Comparison of ENCODE assay signal across 8 cellular contexts in the genomic region with DNA sequence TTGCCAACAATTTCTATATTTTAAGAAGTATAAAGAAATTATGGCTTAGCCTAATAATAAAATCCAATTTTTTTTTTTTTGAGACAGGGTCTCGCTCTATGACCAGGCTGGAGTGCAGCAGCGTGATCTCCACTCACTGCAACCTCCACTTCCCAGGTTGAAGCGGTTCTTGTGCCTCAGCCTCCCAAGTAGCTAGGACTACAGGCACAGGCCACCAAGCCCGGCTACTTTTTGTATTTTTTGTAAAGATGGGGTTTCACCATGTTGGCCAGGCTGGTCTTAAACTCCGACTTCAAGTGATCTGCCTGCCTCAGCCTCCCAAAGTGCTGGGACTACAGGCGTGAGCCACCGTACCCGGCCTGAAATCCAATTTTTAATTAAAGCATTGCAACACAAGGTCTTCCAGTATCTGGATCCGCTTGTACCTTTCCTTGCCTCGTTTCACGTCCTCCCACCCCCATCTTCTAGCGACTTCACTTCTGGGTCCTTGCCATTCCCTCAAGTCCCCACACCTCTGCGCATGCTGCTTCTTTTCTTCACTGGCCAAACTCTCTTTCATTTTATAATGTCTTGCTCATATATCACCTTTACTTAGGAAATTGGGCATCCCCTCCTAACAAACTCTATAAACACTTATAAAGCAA. TPM values are rescaled to one million over a fixed set of nuclear protein-coding genes. Genes with fewer than 3 reads are reported as not detected.
DNase-seq lines count a peak whose midpoint lies in the region; ATAC-seq and TF ChIP-seq lines count a peak whose summit lies in the region.

No MANE protein-coding gene starts in this region.

- CTCF ChIA-PET in activated CD8-positive, alpha-beta T cell treated with anti-CD3 and anti-CD28 coated beads for 36 hours (lab: Charles Lee): interaction anchor here (1.1 to 1.6 kb wide), 3 partner anchors 8 to 138 kb away, joined by 3 to 6 read pairs (median 4); no protein-coding TSS in a partner anchor
- CTCF ChIA-PET in activated CD8-positive, alpha-beta T cell treated with anti-CD3 and anti-CD28 coated beads, Interleukin-2, amount 10 ng/mL, durations not matched to agents 7 days and 5 days (lab: Charles Lee): interaction anchor here (1.9 to 2.4 kb wide), 2 partner anchors 8 to 10 kb away, joined by 8 to 16 read pairs; no protein-coding TSS in a partner anchor
- CTCF ChIA-PET in WTC11 (lab: Charles Lee): interaction anchor here (0.6 to 1.2 kb wide), 3 partner anchors 46 to 138 kb away, joined by 3 to 4 read pairs (median 4); no protein-coding TSS in a partner anchor

- H3K4me3 Mint-ChIP-seq in activated CD8-positive, alpha-beta T cell treated with anti-CD3 and anti-CD28 coated beads for 36 hours: no peak overlapping the region
- H3K4me3 Mint-ChIP-seq in activated CD8-positive, alpha-beta T cell treated with anti-CD3 and anti-CD28 coated beads, Interleukin-2, amount 10 ng/mL, durations not matched to agents 7 days and 5 days: no peak overlapping the region
- no peak overlapping the region for H3K4me3 Mint-ChIP-seq in WTC11

- no peak overlapping the region for H3K27ac Mint-ChIP-seq in activated CD8-positive, alpha-beta T cell treated with anti-CD3 and anti-CD28 coated beads for 36 hours
- H3K27ac Mint-ChIP-seq in activated CD8-positive, alpha-beta T cell treated with anti-CD3 and anti-CD28 coated beads, Interleukin-2, amount 10 ng/mL, durations not matched to agents 7 days and 5 days: no peak overlapping the region
- H3K27ac Mint-ChIP-seq in WTC11: peak overlapping the region; percentile 91

- H3K4me3 ChIP-seq in iPS-18c (ENCODE audit: insufficient read depth, low read depth, low read length) (peak overlapping the region; percentile 98), thyroid gland (replicated peaks in 1 of 3) (peak overlapping the region in 1 of 3 donors; percentile 45)

- H3K4me1 Mint-ChIP-seq in activated CD8-positive, alpha-beta T cell treated with anti-CD3 and anti-CD28 coated beads for 36 hours (ENCODE audit: low read depth): peaks cover 42% of the 10 kb centered on the region
- peaks cover 45% of the 10 kb centered on the region for H3K4me1 Mint-ChIP-seq in activated CD8-positive, alpha-beta T cell treated with anti-CD3 and anti-CD28 coated beads, Interleukin-2, amount 10 ng/mL, durations not matched to agents 7 days and 5 days (ENCODE audit: low read depth)
- peaks cover 52% of the 10 kb centered on the region for H3K4me1 Mint-ChIP-seq in WTC11

- no peaks in the 10 kb centered on the region for H3K36me3 ChIP-seq in thyroid gland

- 73 to 83% methylated on average over 13 of the region's 13 CpGs for WGBS in thyroid gland, 2 donors

- peak overlapping the region in 2 of 3 donors; percentile 93 to 99 for H3K27ac ChIP-seq in thyroid gland

- TF ChIP-seq POLR2A in thyroid gland (IDR thresholded peaks at IDR 0.05): no peak

- H3K4me1 ChIP-seq in thyroid gland: peaks cover 38 to 45% of the 10 kb centered on the region in 2 donors

- no peaks in the 10 kb centered on the region for H3K27me3 Mint-ChIP-seq in activated CD8-positive, alpha-beta T cell treated with anti-CD3 and anti-CD28 coated beads for 36 hours
- no peaks in the 10 kb centered on the region for H3K27me3 Mint-ChIP-seq in activated CD8-positive, alpha-beta T cell treated with anti-CD3 and anti-CD28 coated beads, Interleukin-2, amount 10 ng/mL, durations not matched to agents 7 days and 5 days (ENCODE audit: low read depth)
- no peaks in the 10 kb centered on the region for H3K27me3 Mint-ChIP-seq in WTC11 (ENCODE audit: low read depth)

- POLR2A ChIA-PET in activated CD8-positive, alpha-beta T cell treated with anti-CD3 and anti-CD28 coated beads for 36 hours (lab: Charles Lee): interaction anchor here (0.7 to 7.1 kb wide), 13 partner anchors 9 to 294 kb away, joined by 3 to 203 read pairs (median 8); partner anchors contain the start of genes DNAJB4 and ZZZ3
- POLR2A ChIA-PET in activated CD8-positive, alpha-beta T cell treated with anti-CD3 and anti-CD28 coated beads, Interleukin-2, amount 10 ng/mL, durations not matched to agents 7 days and 5 days (lab: Charles Lee): interaction anchor here (1.0 to 9.2 kb wide), 3 partner anchors 27 to 643 kb away, joined by 9 to 317 read pairs (median 13); partner anchors contain the start of genes DNAJB4 and IFI44L
- POLR2A ChIA-PET in WTC11 (lab: Charles Lee): interaction anchor here (2.0 kb wide), 1 partner anchor 11 kb away, joined by 4 read pairs; no protein-coding TSS in a partner anchor

- DNase-seq in activated CD8-positive, alpha-beta T cell treated with anti-CD3 and anti-CD28 coated beads for 36 hours: peak; percentile 30
- no peak for DNase-seq in activated CD8-positive, alpha-beta T cell treated with anti-CD3 and anti-CD28 coated beads, Interleukin-2, amount 10 ng/mL, durations not matched to agents 7 days and 5 days
- DNase-seq in WTC11 (ENCODE audit: low spot score) (no peak), thyroid gland (no peak), A172 (ENCODE audit: low spot score) (no peak), NCI-H1694 treated with DMSO at 0.1 percent for 48 hours (lab: John Stamatoyannopoulos, UW) (no peak)

- peaks cover 38% of the 10 kb centered on the region for H3K36me3 Mint-ChIP-seq in activated CD8-positive, alpha-beta T cell treated with anti-CD3 and anti-CD28 coated beads for 36 hours (ENCODE audit: low read depth)
- peaks cover 29% of the 10 kb centered on the region for H3K36me3 Mint-ChIP-seq in activated CD8-positive, alpha-beta T cell treated with anti-CD3 and anti-CD28 coated beads, Interleukin-2, amount 10 ng/mL, durations not matched to agents 7 days and 5 days (ENCODE audit: low read depth)
- H3K36me3 Mint-ChIP-seq in WTC11: peaks cover 18% of the 10 kb centered on the region

- ATAC-seq in activated CD8-positive, alpha-beta T cell treated with anti-CD3 and anti-CD28 coated beads for 36 hours: no peak
- no peak for ATAC-seq in activated CD8-positive, alpha-beta T cell treated with anti-CD3 and anti-CD28 coated beads, Interleukin-2, amount 10 ng/mL, durations not matched to agents 7 days and 5 days
- ATAC-seq in WTC11 (no peak), HG03354 (IDR thresholded peaks at IDR 0.05; ENCODE audit: poor library complexity, severe bottlenecking, unreplicated experiment) (no peak)

- H3K9me3 ChIP-seq in iPS-18c (ENCODE audit: control insufficient read depth, insufficient read depth, low read length) (no peaks in the 10 kb centered on the region), thyroid gland (no peaks in the 10 kb centered on the region)

- H3K27me3 ChIP-seq in thyroid gland: no peaks in the 10 kb centered on the region

- H3K9me3 Mint-ChIP-seq in activated CD8-positive, alpha-beta T cell treated with anti-CD3 and anti-CD28 coated beads for 36 hours: no peaks in the 10 kb centered on the region
- no peaks in the 10 kb centered on the region for H3K9me3 Mint-ChIP-seq in activated CD8-positive, alpha-beta T cell treated with anti-CD3 and anti-CD28 coated beads, Interleukin-2, amount 10 ng/mL, durations not matched to agents 7 days and 5 days (ENCODE audit: insufficient read depth)
- no peaks in the 10 kb centered on the region for H3K9me3 Mint-ChIP-seq in WTC11

- intact Hi-C loops in activated CD8-positive, alpha-beta T cell treated with anti-CD3 and anti-CD28 coated beads for 36 hours (cut with micrococcal nuclease): no loop called here
- intact Hi-C loops in thyroid gland (cut with DNase I): no loop called here

- no peak for TF ChIP-seq CTCF in activated CD8-positive, alpha-beta T cell treated with anti-CD3 and anti-CD28 coated beads for 36 hours (IDR thresholded peaks at IDR 0.05)
- TF ChIP-seq CTCF in WTC11 (IDR thresholded peaks at IDR 0.05) (no peak), thyroid gland (IDR thresholded peaks at IDR 0.05) (no peak)

TF ChIP-seq in WTC11, 78 proteins besides CTCF, POLR2A, EP300 and RAD21 (continues in another document):
- TF ChIP-seq CREB1 (CRISPR knock-in tag; IDR thresholded peaks at IDR 0.05) (no peak), NR3C1 (CRISPR knock-in tag; conservative IDR thresholded peaks at IDR 0.05; ENCODE audit: low read depth) (no peak), OVOL2 (CRISPR knock-in tag; IDR thresholded peaks at IDR 0.05; ENCODE audit: borderline replicate concordance) (no peak), ZNF219 (CRISPR knock-in tag; IDR thresholded peaks at IDR 0.05; ENCODE audit: borderline replicate concordance) (no peak), KAT7 (CRISPR knock-in tag; IDR thresholded peaks at IDR 0.05; ENCODE audit: borderline replicate concordance) (no peak), ZNF671 (CRISPR knock-in tag; IDR thresholded peaks at IDR 0.05) (no peak), SP1 (CRISPR knock-in tag; conservative IDR thresholded peaks at IDR 0.05) (no peak)

RNA-seq across cellular contexts. Expression of gene FUBP1, which starts 2.3 kb away (rescaled TPM):
- total RNA-seq in activated CD8-positive, alpha-beta T cell treated with anti-CD3 and anti-CD28 coated beads for 36 hours: 100 to 1,000 TPM; 256 to 257 TPM
- 100 to 1,000 TPM; 195 to 197 TPM for total RNA-seq in activated CD8-positive, alpha-beta T cell treated with anti-CD3 and anti-CD28 coated beads, Interleukin-2, amount 10 ng/mL, durations not matched to agents 7 days and 5 days
- total RNA-seq in WTC11 (2021) (175 to 208 TPM (median 176 TPM) in 3 replicates), thyroid gland (100 to 1,000 TPM; 136 to 231 (median 178) TPM)
- total RNA-seq in A172 (2014; rRNA removed; shearing (Covaris generic)): 75.0 and 75.9 TPM in 2 replicates

RNA-seq across cellular contexts. Expression of gene DNAJB4, which starts 28.2 kb away (rescaled TPM):
- 10 to 100 TPM in 1 of 2 experiments, 1 to 10 TPM in 1; 9.7 to 12.0 TPM for total RNA-seq in activated CD8-positive, alpha-beta T cell treated with anti-CD3 and anti-CD28 coated beads for 36 hours
- 10 to 100 TPM in 1 of 2 experiments, 1 to 10 TPM in 1; 9.4 to 10.5 TPM for total RNA-seq in activated CD8-positive, alpha-beta T cell treated with anti-CD3 and anti-CD28 coated beads, Interleukin-2, amount 10 ng/mL, durations not matched to agents 7 days and 5 days
- total RNA-seq in WTC11 (2021) (23.4 to 26.5 TPM (median 26.0 TPM) in 3 replicates), thyroid gland (10 to 100 TPM; 44.5 to 57.2 (median 50.8) TPM)
- total RNA-seq in A172 (2014; rRNA removed; shearing (Covaris generic)): 39.7 and 44.5 TPM in 2 replicates
